Comparison of ENCODE assay signal across 8 cellular contexts in genomic region chr1:205121660-205122488, GRCh38. TPM values are rescaled to one million over a fixed set of nuclear protein-coding genes. Genes with fewer than 3 reads are reported as not detected.
DNase-seq lines count a peak whose midpoint lies in the region; ATAC-seq and TF ChIP-seq lines count a peak whose summit lies in the region.

A gene with protein sequence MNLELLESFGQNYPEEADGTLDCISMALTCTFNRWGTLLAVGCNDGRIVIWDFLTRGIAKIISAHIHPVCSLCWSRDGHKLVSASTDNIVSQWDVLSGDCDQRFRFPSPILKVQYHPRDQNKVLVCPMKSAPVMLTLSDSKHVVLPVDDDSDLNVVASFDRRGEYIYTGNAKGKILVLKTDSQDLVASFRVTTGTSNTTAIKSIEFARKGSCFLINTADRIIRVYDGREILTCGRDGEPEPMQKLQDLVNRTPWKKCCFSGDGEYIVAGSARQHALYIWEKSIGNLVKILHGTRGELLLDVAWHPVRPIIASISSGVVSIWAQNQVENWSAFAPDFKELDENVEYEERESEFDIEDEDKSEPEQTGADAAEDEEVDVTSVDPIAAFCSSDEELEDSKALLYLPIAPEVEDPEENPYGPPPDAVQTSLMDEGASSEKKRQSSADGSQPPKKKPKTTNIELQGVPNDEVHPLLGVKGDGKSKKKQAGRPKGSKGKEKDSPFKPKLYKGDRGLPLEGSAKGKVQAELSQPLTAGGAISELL (minus strand): TSS chr1:205121978. CDS start chr1:205121873, 105 bp downstream.

- H3K4me2 ChIP-seq in PC-9: peak within 1 kb of the TSS; percentile 99

- peak within 1 kb of the TSS; percentile 98 for H3K9ac ChIP-seq in muscle layer of colon (ENCODE audit: low read length)

- TF ChIP-seq CTCF in PC-9 (conservative IDR thresholded peaks at IDR 0.05): peak; percentile 63

- H3K27ac ChIP-seq in PC-9: peak within 1 kb of the TSS; percentile 79
- H3K27ac ChIP-seq in esophagus (ENCODE audit: low read depth in 2 of 2, low read length in 1 of 2): peak within 1 kb of the TSS; percentile 88 to 97
- H3K27ac ChIP-seq in muscle layer of colon (ENCODE audit: low read depth, low read length): peak within 1 kb of the TSS; percentile 97

- POLR2A ChIA-PET in PC-9 (lab: Charles Lee; ENCODE audit: unreplicated experiment): interaction anchor here (0.7 kb wide), 1 partner anchor 1967 kb away, joined by 4 read pairs; no protein-coding TSS in a partner anchor

- H3K4me3 ChIP-seq in Jurkat, Clone E6-1 (ENCODE audit: low read length): peak within 1 kb of the TSS; percentile 80
- peak within 1 kb of the TSS; percentile 84 for H3K4me3 ChIP-seq in PC-9
- H3K4me3 ChIP-seq in esophagus (ENCODE audit: low read depth in 1 of 2, low read length in 2 of 2): peak within 1 kb of the TSS; percentile 73 to 99
- peak within 1 kb of the TSS; percentile 93 to 99 for H3K4me3 ChIP-seq in muscle layer of colon (ENCODE audit: low read depth in 1 of 2, low read length in 2 of 2)

- H3K4me3 Mint-ChIP-seq in activated T-cell treated with anti-CD3 and anti-CD28 coated beads, Interleukin-2, amount 50 U/mL, for 24 hours: peak within 1 kb of the TSS; percentile 96

- H3K9me2 ChIP-seq in PC-9 (ENCODE audit: insufficient read depth): no peaks in the 10 kb centered on the region

- BruUV-seq in PC-9 (replicated peaks; lab: Mats Ljungman, UMichigan): no TSS peak

- intact Hi-C loops in PC-9 (cut with micrococcal nuclease; ENCODE audit: unreplicated experiment): loop anchor here (1.0 to 2.0 kb wide), 5 partner anchors 19 to 606 kb away; partner anchors contain the start of genes DSTYK, MDM4 and TMCC2

- ATAC-seq in GM21576 (IDR thresholded peaks at IDR 0.05; ENCODE audit: unreplicated experiment): peak; percentile 90

- peaks cover 35% of the 10 kb centered on the region for H3K79me2 ChIP-seq in PC-9 (ENCODE audit: low read depth)

- WGBS in esophagus, 2 donors: 0% methylated on average over 46 of the region's 46 CpGs

- H4K20me1 ChIP-seq in PC-9 (ENCODE audit: insufficient read depth): peaks cover 3% of the 10 kb centered on the region; the same call in 1 of the 2 replicates

- H3K9me3 Mint-ChIP-seq in activated T-cell treated with anti-CD3 and anti-CD28 coated beads, Interleukin-2, amount 50 U/mL, for 24 hours: no peaks in the 10 kb centered on the region

- H3K9me3 ChIP-seq in PC-9 (ENCODE audit: insufficient read depth, low read depth): no peaks in the 10 kb centered on the region
- H3K9me3 ChIP-seq in esophagus (ENCODE audit: control insufficient read depth in 2 of 2, insufficient read depth in 1 of 2, low read depth in 1 of 2, low read length in 1 of 2): no peaks in the 10 kb centered on the region
- no peaks in the 10 kb centered on the region for H3K9me3 ChIP-seq in muscle layer of colon (ENCODE audit: low read length)

- H2AFZ ChIP-seq in PC-9: peak within 1 kb of the TSS; percentile 91

- no peaks in the 10 kb centered on the region for H3F3A ChIP-seq in PC-9 (ENCODE audit: insufficient read depth, low read depth)

- DNase-seq in DMS53 (lab: John Stamatoyannopoulos, UW) (peak; percentile 99), PC-9 (peak; percentile 94 to 95)
- peak; percentile 98 for DNase-seq in Jurkat, Clone E6-1 (ENCODE audit: low read depth, low spot score)
- peak; percentile 97 for DNase-seq in activated T-cell treated with anti-CD3 and anti-CD28 coated beads, Interleukin-2, amount 50 U/mL, for 24 hours
- peak; percentile 92 to 93 for DNase-seq in stimulated activated CD8-positive, alpha-beta memory T cell treated with anti-CD3 and anti-CD28 coated beads, Interleukin-7, amount 100 ng/mL, for 4 hours (ENCODE audit: low read depth in 2 of 2)

- H3K36me3 ChIP-seq in PC-9 (ENCODE audit: low read depth): 0 out of 2 replicates have a peak, but pooled peaks cover 6% of the 10 kb centered on the region
- no peaks in the 10 kb centered on the region for H3K36me3 ChIP-seq in esophagus (ENCODE audit: control insufficient read depth in 2 of 2, insufficient read depth in 2 of 2, low read length in 1 of 2)
- H3K36me3 ChIP-seq in muscle layer of colon (ENCODE audit: insufficient read depth, low read length): no peaks in the 10 kb centered on the region

- H3K27me3 Mint-ChIP-seq in activated T-cell treated with anti-CD3 and anti-CD28 coated beads, Interleukin-2, amount 50 U/mL, for 24 hours: no peaks in the 10 kb centered on the region

- peaks cover 38% of the 10 kb centered on the region for H3K4me1 Mint-ChIP-seq in activated T-cell treated with anti-CD3 and anti-CD28 coated beads, Interleukin-2, amount 50 U/mL, for 24 hours (ENCODE audit: low read depth)

- H3K27me3 ChIP-seq in PC-9 (ENCODE audit: insufficient read depth, low read depth) (no peaks in the 10 kb centered on the region), esophagus (ENCODE audit: control insufficient read depth in 1 of 2, insufficient read depth in 2 of 2, low read length in 2 of 2) (no peaks in the 10 kb centered on the region), muscle layer of colon (ENCODE audit: control insufficient read depth in 1 of 2, insufficient read depth in 2 of 2, low read length in 2 of 2) (no peaks in the 10 kb centered on the region)

- peaks cover 33% of the 10 kb centered on the region for H3K36me3 Mint-ChIP-seq in activated T-cell treated with anti-CD3 and anti-CD28 coated beads, Interleukin-2, amount 50 U/mL, for 24 hours (ENCODE audit: low read depth)

- peak within 1 kb of the TSS; percentile 99 for H3K27ac Mint-ChIP-seq in activated T-cell treated with anti-CD3 and anti-CD28 coated beads, Interleukin-2, amount 50 U/mL, for 24 hours

- peaks cover 13% of the 10 kb centered on the region for H3K4me1 ChIP-seq in PC-9 (replicated peaks; ENCODE audit: insufficient read depth)
- H3K4me1 ChIP-seq in esophagus (ENCODE audit: control insufficient read depth in 2 of 2, insufficient read depth in 2 of 2, low read length in 1 of 2): peaks cover 0 to 3% of the 10 kb centered on the region in 2 donors
- peaks cover 28% of the 10 kb centered on the region for H3K4me1 ChIP-seq in muscle layer of colon (ENCODE audit: insufficient read depth, low read length)

- CTCF ChIA-PET in PC-9 (lab: Charles Lee): no interaction called here

RNA-seq across cellular contexts. Expression of the gene that starts here (rescaled TPM):
- 12.8 TPM for polyA plus RNA-seq in Jurkat, Clone E6-1 (2012; ENCODE audit: insufficient read depth, insufficient read length)
- 17.7 and 17.9 TPM in 2 replicates for total RNA-seq in PC-9 (2021)
- polyA plus RNA-seq in esophagus: 1 to 10 TPM; 3.0 to 4.0 TPM

Comparison
In these comparisons a context has a peak if more than half of its experiments do, and no peak if none do; other contexts are left out.
1. Peak in every context shown above with its lines: DNase-seq, ATAC-seq, H3K4me3 ChIP-seq and H3K27ac ChIP-seq.